ENCODE assay signal across 7 cellular contexts in the genomic region with DNA sequence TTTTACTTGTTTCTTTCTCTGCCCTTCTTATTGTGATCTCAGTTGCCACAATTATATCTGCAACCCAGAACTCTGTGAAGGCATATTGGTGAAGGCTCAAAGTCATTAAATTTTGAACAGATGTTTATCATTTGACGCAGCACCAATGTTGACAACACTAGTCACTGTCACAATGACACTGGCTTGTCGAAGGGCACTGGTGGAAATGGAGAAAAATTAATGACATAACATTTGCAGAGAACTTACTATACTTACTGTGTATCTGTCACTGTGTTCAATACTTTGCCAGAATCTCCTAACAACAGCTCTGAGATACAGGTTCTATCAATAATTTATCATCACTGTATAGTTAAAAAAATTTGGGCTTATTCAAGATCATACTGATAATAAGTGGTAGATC.
"Had no signal": no experiment of that assay in that cellular context is flagged by ENCODE, and none has a peak within 500 bp of the region (broad histone marks: within the 10 kb centered on the region; RNA-seq: fewer than 3 reads in every experiment).

No MANE protein-coding gene starts in this region.

- ATAC-seq: HepG2 had no signal

- H3K4me2 ChIP-seq: KMS-11 had no signal

- H3K9ac ChIP-seq: KMS-11 had no signal

- H3K27ac ChIP-seq: HL-60, KMS-11 had no signal

- FAIRE-seq: HepG2, HTR-8/SVneo had no signal

- DNase-seq: IMR-90, KBM-7, KG1 had no signal
